8 cellular contexts compared by ENCODE assay signal in genomic region chr18:63936156-63936931, GRCh38. TPM values are rescaled to one million over a fixed set of nuclear protein-coding genes. Genes with fewer than 3 reads are reported as not detected.
DNase-seq lines count a peak whose midpoint lies in the region; ATAC-seq, FAIRE-seq and TF ChIP-seq lines count a peak whose summit lies in the region.

No MANE protein-coding gene starts in this region.

- TF ChIP-seq POLR2A in GM19099 (IDR thresholded peaks at IDR 0.05; ENCODE audit: extremely low read depth, insufficient read length, low read depth) = peak; percentile 61
- TF ChIP-seq POLR2A in H1 (IDR thresholded peaks at IDR 0.05; ENCODE audit: control extremely low read depth in 1 of 2, low read depth in 2 of 2, low read length in 2 of 2) = no peak

- no peak overlapping the region for H4K5ac ChIP-seq in H1 (ENCODE audit: insufficient read length, low read depth, low read length)

- peak overlapping the region; percentile 57 to 89 for H3K4me2 ChIP-seq in H1 (ENCODE audit: insufficient read depth in 1 of 2, low read depth in 2 of 2, low read length in 2 of 2)

- H3K4me1 ChIP-seq in H1 (replicated peaks in 1 of 4; ENCODE audit: control insufficient read depth in 3 of 4, insufficient read depth in 4 of 4, low read length in 3 of 4) = 0 out of 7 replicates have a peak, but pooled peaks cover 0 to 3% (median 0%) of the 10 kb centered on the region in 4 experiments

- H2AFZ ChIP-seq in H1 (ENCODE audit: low read length) = peak overlapping the region; percentile 88

- peaks cover 3 to 19% (median 13%) of the 10 kb centered on the region in 4 experiments for H3K27me3 ChIP-seq in H1 (replicated peaks in 1 of 4; ENCODE audit: control insufficient read depth in 3 of 4, extremely low read depth in 1 of 4, insufficient read depth in 3 of 4, low read length in 3 of 4)

- no peak overlapping the region for H2BK120ac ChIP-seq in H1 (replicated peaks; ENCODE audit: low read depth, low read length)

- intact Hi-C loops in CD14-positive monocyte (cut with micrococcal nuclease) = loop anchor here (5.0 to 10.0 kb wide), 3 partner anchors 84 to 422 kb away; no protein-coding TSS in a partner anchor

- H2BK15ac ChIP-seq in H1 (ENCODE audit: low read length) = no peak overlapping the region

- no peak overlapping the region for H3K23ac ChIP-seq in H1 (ENCODE audit: insufficient read length)

- H3K4me3 ChIP-seq in H1 (ENCODE audit: extremely low read depth in 1 of 4, insufficient read depth in 2 of 4, low read depth in 3 of 4, low read length in 4 of 4) = peak overlapping the region; percentile 41 to 74 (median 56)

- 4% methylated on average over 29 of the region's 54 CpGs; no CpG with 5 or more reads in 1 of the 2 experiments for WGBS in H1 (ENCODE audit: extremely low coverage in 1 of 2, insufficient coverage in 1 of 2, insufficient read length in 1 of 2, insufficient replicate concordance in 2 of 2, low coverage in 1 of 2, low lambda C conversion rate in 2 of 2, missing lambda C conversion rate in 1 of 2), 2 experiments

- peak; percentile 81 for TF ChIP-seq CTCF in CD14-positive monocyte (IDR thresholded peaks at IDR 0.05)
- TF ChIP-seq CTCF in H1 (IDR thresholded peaks at IDR 0.05; ENCODE audit: control extremely low read depth in 1 of 3, insufficient read depth in 1 of 3, low read depth in 1 of 3, low read length in 3 of 3) = peak; percentile 77 to 82 (median 80)

- H3K36me3 ChIP-seq in H1 (ENCODE audit: control insufficient read depth in 2 of 4, insufficient read depth in 4 of 4, low read length in 3 of 4) = no peaks in the 10 kb centered on the region

- no peak overlapping the region for H3K27ac ChIP-seq in H1 (ENCODE audit: low read depth, low read length)

- H3K18ac ChIP-seq in H1 (ENCODE audit: extremely low read depth, low read length) = 0 out of 2 replicates have a peak overlapping the region, but pooled peaks have one; percentile 14

- no peaks in the 10 kb centered on the region for H3K9me3 ChIP-seq in H1 (ENCODE audit: insufficient read depth in 2 of 2, low read depth in 1 of 2, low read length in 1 of 2)

- DNase-seq in CD14-positive monocyte (ENCODE audit: low spot score) = peak; percentile 87
- DNase-seq in NCI-H524 (lab: John Stamatoyannopoulos, UW) = peak; percentile 81 to 86
- peak; percentile 32 to 43 for DNase-seq in activated CD4-positive, alpha-beta T cell treated with anti-CD3 and anti-CD28 coated beads, Interleukin-2, amount 50 U/mL, for 4 hours
- DNase-seq in H1 (ENCODE audit: low read depth in 1 of 2, low spot score in 2 of 2) = peak; percentile 70 to 88
- peak; percentile 88 for DNase-seq in medulla oblongata (ENCODE audit: extremely low spot score)
- peak in 2 of 3 donors; percentile 34 to 39 for DNase-seq in stimulated activated CD4-positive, alpha-beta T cell treated with anti-CD3 and anti-CD28 coated beads, TNF-alpha, amount 100 ng/mL, for 48 hours (ENCODE audit: low read depth in 3 of 3)

- H3K27ac Mint-ChIP-seq in CD14-positive monocyte = peak overlapping the region in 6 of 7 donors; percentile 59 to 90 (median 86)

- H4K91ac ChIP-seq in H1 (replicated peaks; ENCODE audit: insufficient read length, low read length) = peak overlapping the region; percentile 69

- peak overlapping the region; percentile 80 for H4K8ac ChIP-seq in H1 (ENCODE audit: extremely low read depth, insufficient read depth, low read length)

- peak; percentile 83 for TF ChIP-seq RAD21 in H1 (IDR thresholded peaks at IDR 0.05 in 1 of 2, conservative IDR thresholded peaks at IDR 0.05 in 1 of 2; ENCODE audit: low read depth in 2 of 2, low read length in 2 of 2)

- POLR2A ChIA-PET in H1 (lab: Charles Lee; ENCODE audit: partially characterized antibody) = no interaction called here

- no peaks in the 10 kb centered on the region for H3K79me2 ChIP-seq in H1 (ENCODE audit: control insufficient read depth in 1 of 2, insufficient read depth in 2 of 2, low read length in 2 of 2)

- H3K14ac ChIP-seq in H1 (ENCODE audit: insufficient read length) = no peak overlapping the region

- H2AK5ac ChIP-seq in H1 (ENCODE audit: low read depth, low read length) = no peak overlapping the region

- H3K36me3 Mint-ChIP-seq in CD14-positive monocyte = peaks cover 0 to 2% of the 10 kb centered on the region in 2 donors

- H3K23me2 ChIP-seq in H1 (ENCODE audit: low read depth, low read length) = peaks cover 8% of the 10 kb centered on the region; the same call in 1 of the 2 replicates

- H2BK20ac ChIP-seq in H1 (ENCODE audit: low read length) = no peak overlapping the region

- FAIRE-seq in H1 (lab: Jason Lieb, UNC) = no peak

- no peaks in the 10 kb centered on the region for H3K9me3 Mint-ChIP-seq in CD14-positive monocyte

- peak; percentile 99 for ATAC-seq in HG03175 (IDR thresholded peaks at IDR 0.05; ENCODE audit: unreplicated experiment)

- H3K79me1 ChIP-seq in H1 (ENCODE audit: low read depth, low read length) = no peaks in the 10 kb centered on the region

- no peak overlapping the region for H3K4ac ChIP-seq in H1 (replicated peaks; ENCODE audit: insufficient read length, low read depth, low read length)

- H2BK12ac ChIP-seq in H1 (ENCODE audit: low read depth, low read length) = no peak overlapping the region

- no peak overlapping the region for H2BK5ac ChIP-seq in H1 (ENCODE audit: low read depth, low read length)

- peaks cover 0 to under 1% (median 0%) of the 10 kb centered on the region in 3 donors for H3K27me3 Mint-ChIP-seq in CD14-positive monocyte (ENCODE audit: low read depth in 3 of 3)

- CTCF ChIA-PET in H1 (lab: Charles Lee; ENCODE audit: partially characterized antibody) = interaction anchor here (0.6 to 5.5 kb wide), 41 partner anchors 8 to 1410 kb away, joined by 3 to 35 read pairs (median 5); partner anchors contain the start of gene SERPINB10

- peaks cover 7% of the 10 kb centered on the region for H3K4me1 Mint-ChIP-seq in CD14-positive monocyte

- H3K56ac ChIP-seq in H1 (replicated peaks; ENCODE audit: insufficient read length, low read depth, low read length) = no peak overlapping the region

- H4K20me1 ChIP-seq in H1 (replicated peaks in 1 of 2; ENCODE audit: control insufficient read depth in 1 of 2, insufficient read depth in 2 of 2, low read length in 2 of 2) = no peaks in the 10 kb centered on the region

- H3K9ac ChIP-seq in H1 (replicated peaks in 1 of 4; ENCODE audit: extremely low read depth in 1 of 4, low read depth in 3 of 4, low read length in 3 of 4) = peak overlapping the region in 1 of 4 experiments; percentile 13; a peak in 2 of 7 replicates

- no peak overlapping the region for H3K4me3 Mint-ChIP-seq in CD14-positive monocyte

- no peak for TF ChIP-seq EP300 in H1 (IDR thresholded peaks at IDR 0.05; ENCODE audit: borderline replicate concordance in 1 of 2, low read depth in 2 of 2, low read length in 2 of 2)

RNA-seq across cellular contexts. Expression of gene HMSD, which starts 12.8 kb away (rescaled TPM):
- polyA plus RNA-seq in CD14-positive monocyte (not detected), H1 (2011; rRNA removed) (0.91 and 1.3 TPM in 2 replicates)
- 3.0 and 4.8 TPM in 2 replicates for total RNA-seq in H1 (2021; fragmentation: NEBNext Ultra II Directional; extraction: Animal tissue kit (Norgen Biotek cat#: 25700))
- 1.3 TPM for polyA plus RNA-seq in H1 (2011; cell fraction: cytosol; rRNA removed)
- 1.8 TPM for polyA plus RNA-seq in H1 (2011; cell fraction: nucleus; rRNA removed)
- polyA plus RNA-seq in H1 (2012, experiment 1 of 2) = 1.2 to 17.8 TPM (median 7.4 TPM) in 4 replicates
- 0.58 TPM for polyA plus RNA-seq in H1 (2012, experiment 2 of 2)
- polyA plus RNA-seq in H1 (2013, experiment 1 of 2) = 2.4 TPM
- polyA plus RNA-seq in H1 (2013, experiment 2 of 2) = 7.6 TPM
- polyA minus RNA-seq in H1 (2011; rRNA and poly(A)+ RNA removed) = 2.0 and 2.8 TPM in 2 replicates
- not detected for polyA minus RNA-seq in H1 (2011; cell fraction: cytosol; rRNA and poly(A)+ RNA removed)
- polyA minus RNA-seq in H1 (2011; cell fraction: nucleus; rRNA and poly(A)+ RNA removed) = 5.4 TPM

RNA-seq across cellular contexts. Expression of gene SERPINB10, which starts 28.6 kb away (rescaled TPM):
- 1 to 10 TPM; 1.3 to 2.0 TPM for polyA plus RNA-seq in CD14-positive monocyte
- total RNA-seq in H1 (2021; fragmentation: NEBNext Ultra II Directional; extraction: Animal tissue kit (Norgen Biotek cat#: 25700)) = not detected in 2 replicates
- polyA plus RNA-seq in H1 (2011; rRNA removed) = not detected in 2 replicates
- not detected for polyA plus RNA-seq in H1 (2011; cell fraction: cytosol; rRNA removed)
- polyA plus RNA-seq in H1 (2011; cell fraction: nucleus; rRNA removed) = not detected
- not detected in 4 replicates for polyA plus RNA-seq in H1 (2012, experiment 1 of 2)
- polyA plus RNA-seq in H1 (2012, experiment 2 of 2) = not detected
- 0.06 TPM for polyA plus RNA-seq in H1 (2013, experiment 1 of 2)
- polyA plus RNA-seq in H1 (2013, experiment 2 of 2) = not detected
- not detected in 2 replicates for polyA minus RNA-seq in H1 (2011; rRNA and poly(A)+ RNA removed)
- polyA minus RNA-seq in H1 (2011; cell fraction: cytosol; rRNA and poly(A)+ RNA removed) = not detected
- not detected for polyA minus RNA-seq in H1 (2011; cell fraction: nucleus; rRNA and poly(A)+ RNA removed)

RNA-seq across cellular contexts. Expression of gene SERPINB8, which starts 33.5 kb away (rescaled TPM):
- polyA plus RNA-seq in CD14-positive monocyte (100 to 1,000 TPM; 115 to 141 TPM), H1 (2011; rRNA removed) (0.27 and 0.42 TPM in 2 replicates)
- 0.50 and 1.2 TPM in 2 replicates for total RNA-seq in H1 (2021; fragmentation: NEBNext Ultra II Directional; extraction: Animal tissue kit (Norgen Biotek cat#: 25700))
- 0.52 TPM for polyA plus RNA-seq in H1 (2011; cell fraction: cytosol; rRNA removed)
- 0.43 TPM for polyA plus RNA-seq in H1 (2011; cell fraction: nucleus; rRNA removed)
- 0.28 to 0.46 TPM (median 0.37 TPM) in 4 replicates for polyA plus RNA-seq in H1 (2012, experiment 1 of 2)
- not detected for polyA plus RNA-seq in H1 (2012, experiment 2 of 2)
- polyA plus RNA-seq in H1 (2013, experiment 1 of 2) = 0.65 TPM
- 0.77 TPM for polyA plus RNA-seq in H1 (2013, experiment 2 of 2)
- polyA minus RNA-seq in H1 (2011; rRNA and poly(A)+ RNA removed) = 0.24 and 0.47 TPM in 2 replicates
- polyA minus RNA-seq in H1 (2011; cell fraction: cytosol; rRNA and poly(A)+ RNA removed) = 0.44 TPM
- polyA minus RNA-seq in H1 (2011; cell fraction: nucleus; rRNA and poly(A)+ RNA removed) = 1.4 TPM

RNA-seq across cellular contexts. Expression of gene SERPINB2, which starts 48.8 kb away (rescaled TPM):
- polyA plus RNA-seq in CD14-positive monocyte (10 to 100 TPM; 14.3 to 19.9 TPM), H1 (2011; rRNA removed) (not detected in 2 replicates)
- total RNA-seq in H1 (2021; fragmentation: NEBNext Ultra II Directional; extraction: Animal tissue kit (Norgen Biotek cat#: 25700)) = not detected in 2 replicates
- not detected for polyA plus RNA-seq in H1 (2011; cell fraction: cytosol; rRNA removed)
- polyA plus RNA-seq in H1 (2011; cell fraction: nucleus; rRNA removed) = not detected
- not detected in 4 replicates for polyA plus RNA-seq in H1 (2012, experiment 1 of 2)
- polyA plus RNA-seq in H1 (2012, experiment 2 of 2) = not detected
- polyA plus RNA-seq in H1 (2013, experiment 1 of 2) = not detected
- polyA plus RNA-seq in H1 (2013, experiment 2 of 2) = not detected
- polyA minus RNA-seq in H1 (2011; rRNA and poly(A)+ RNA removed) = not detected in 2 replicates
- polyA minus RNA-seq in H1 (2011; cell fraction: cytosol; rRNA and poly(A)+ RNA removed) = not detected
- polyA minus RNA-seq in H1 (2011; cell fraction: nucleus; rRNA and poly(A)+ RNA removed) = not detected

Comparison
In these comparisons a context has a peak if more than half of its experiments do, and no peak if none do; other contexts are left out.
1. DNase-seq: peak in every context shown above with its lines; median percentile 88 in medulla oblongata; 87 in CD14-positive monocyte; 84 in NCI-H524; 79 in H1; 38 in activated CD4-positive, alpha-beta T cell treated with anti-CD3 and anti-CD28 coated beads, Interleukin-2, amount 50 U/mL, for 4 hours; 36 in stimulated activated CD4-positive, alpha-beta T cell treated with anti-CD3 and anti-CD28 coated beads, TNF-alpha, amount 100 ng/mL, for 48 hours.
2. RNA of gene SERPINB8, which starts 33.5 kb away (polyA plus RNA-seq): 115 to 141 TPM in CD14-positive monocyte; 0.27 to 0.77 TPM in H1; every median in the first group is over 10 times any median in the second.